18 cellular contexts compared by ENCODE assay signal in genomic region chr22:17342361-17342760, GRCh38. TPM values are rescaled to one million over a fixed set of nuclear protein-coding genes. Genes with fewer than 3 reads are reported as not detected.
A peak's percentile ranks its signal among the peaks of the same experiment; 100 is the strongest.
DNase-seq lines count a peak whose midpoint lies in the region; ATAC-seq, FAIRE-seq and TF ChIP-seq lines count a peak whose summit lies in the region.
"Had no signal": no experiment of that assay in that cellular context is flagged by ENCODE, and none has a peak within 500 bp of the region (broad histone marks: within the 10 kb centered on the region; RNA-seq: fewer than 3 reads in every experiment).

No MANE protein-coding gene starts in this region.

- H3K4me1 Mint-ChIP-seq in GM23338 (peaks cover 4% of the 10 kb centered on the region), neural crest cell (peaks cover 4% of the 10 kb centered on the region)

- H3K27me3 Mint-ChIP-seq in GM23338 (ENCODE audit: insufficient read depth, low read depth, poor library complexity) (no peaks in the 10 kb centered on the region), neural crest cell (ENCODE audit: low read depth) (peaks cover 4% of the 10 kb centered on the region)

- H3K9me3 Mint-ChIP-seq in GM23338 (no peaks in the 10 kb centered on the region), neural crest cell (no peaks in the 10 kb centered on the region)
- H3K9me3 Mint-ChIP-seq: CD8-positive, alpha-beta T cell had no signal

- H3K36me3 ChIP-seq in GM23338 (ENCODE audit: insufficient read depth) (no peaks in the 10 kb centered on the region), K562 (ENCODE audit: control insufficient read depth, insufficient read depth, low read length) (no peaks in the 10 kb centered on the region), body of pancreas (replicated peaks in 1 of 2; ENCODE audit: insufficient read depth in 1 of 2, low read depth in 2 of 2) (no peaks in the 10 kb centered on the region), upper lobe of left lung (no peaks in the 10 kb centered on the region)

- H3K36me3 Mint-ChIP-seq in GM23338 (ENCODE audit: low read depth) (no peaks in the 10 kb centered on the region), neural crest cell (ENCODE audit: low read depth) (no peaks in the 10 kb centered on the region)
- H3K36me3 Mint-ChIP-seq: CD14-positive monocyte; CD8-positive, alpha-beta T cell had no signal

- H3K27ac Mint-ChIP-seq in GM23338: no peak overlapping the region
- peak overlapping the region; percentile 63 for H3K27ac Mint-ChIP-seq in neural crest cell (ENCODE audit: unreplicated experiment)
- H3K27ac Mint-ChIP-seq: CD8-positive, alpha-beta T cell had no signal

- H3K4me3 Mint-ChIP-seq in GM23338 (no peak overlapping the region; the same call in 2 of the 3 replicates), neural crest cell (no peak overlapping the region)
- H3K4me3 Mint-ChIP-seq: CD14-positive monocyte; CD8-positive, alpha-beta T cell had no signal

- in situ Hi-C loops in K562 (cut with MboI): no loop called here

- DNase-seq in GM23338 (ENCODE audit: low spot score) (no peak), K562 (ENCODE audit: extremely low read depth in 1 of 4, low spot score in 3 of 4) (no peak), neural crest cell (ENCODE audit: low read depth, low spot score) (no peak), SKM-1 treated with dmso at 0.1 percent for 144 hours (lab: John Stamatoyannopoulos, UW; ENCODE audit: unreplicated experiment) (no peak), body of pancreas (no peak), upper lobe of left lung (no peak)
- DNase-seq: CD8-positive, alpha-beta T cell; COR-L47; DND-41; GF-D8; H7 had no signal

- WGBS in K562 (ENCODE audit: insufficient coverage, low coverage, missing lambda C conversion rate): under 1% methylated on average over 5 of the region's 5 CpGs
- 64 to 68% methylated on average over 5 of the region's 5 CpGs for WGBS in body of pancreas, 2 donors
- WGBS in upper lobe of left lung, 2 donors: 56 to 69% methylated on average over 5 of the region's 5 CpGs

- H3K79me2 ChIP-seq in GM23338 (replicated peaks; ENCODE audit: insufficient read depth): no peaks in the 10 kb centered on the region
- H3K79me2 ChIP-seq in K562 (ENCODE audit: control insufficient read depth, insufficient read depth, low read length): no peaks in the 10 kb centered on the region

- POLR2A ChIA-PET in K562 (lab: Yijun Ruan, JAX): interaction anchor here (0.8 kb wide), 1 partner anchor 44 kb away, joined by 3 read pairs; no protein-coding TSS in a partner anchor

- TF ChIP-seq POLR2A in K562 (conservative IDR thresholded peaks at IDR 0.05) (no peak), body of pancreas (IDR thresholded peaks at IDR 0.05) (no peak), upper lobe of left lung (IDR thresholded peaks at IDR 0.05) (no peak)

- H3K27me3 ChIP-seq in GM23338 (ENCODE audit: insufficient read depth) (no peaks in the 10 kb centered on the region), K562 (ENCODE audit: control insufficient read depth in 2 of 2, insufficient read depth in 2 of 2, low read length in 2 of 2) (peaks cover 8 to 11% of the 10 kb centered on the region in 2 experiments; a peak in 4 of 5 replicates), body of pancreas (no peaks in the 10 kb centered on the region), upper lobe of left lung (no peaks in the 10 kb centered on the region)

- no peak for FAIRE-seq in K562 (lab: Jason Lieb, UNC)
- FAIRE-seq: A549, GM18507, HepG2, HTR-8/SVneo had no signal

- TF ChIP-seq RAD21 in K562 (CRISPR knock-in tag; conservative IDR thresholded peaks at IDR 0.05 in 1 of 2, IDR thresholded peaks at IDR 0.05 in 1 of 2): no peak

- intact Hi-C loops in K562 (cut with micrococcal nuclease): no loop called here
- intact Hi-C loops in body of pancreas (cut with DNase I): no loop called here

- CTCF ChIA-PET in K562 (lab: Yijun Ruan, JAX; ENCODE audit: low intra/inter-chr PET ratio): no interaction called here

- H3K4me2 ChIP-seq in GM23338 (no peak overlapping the region), K562 (ENCODE audit: insufficient read depth, low read length) (no peak overlapping the region)
- H3K4me2 ChIP-seq: A549 had no signal

- H3K9me1 ChIP-seq in K562 (ENCODE audit: control insufficient read depth, insufficient read depth, low read length): no peaks in the 10 kb centered on the region

- H2AFZ ChIP-seq in GM23338: peak overlapping the region; percentile 88; the same call in 1 of the 2 replicates
- no peak overlapping the region for H2AFZ ChIP-seq in K562 (ENCODE audit: low read depth, low read length)

- H3K4me1 ChIP-seq in GM23338 (ENCODE audit: insufficient read depth) (no peaks in the 10 kb centered on the region), K562 (replicated peaks in 1 of 2; ENCODE audit: control insufficient read depth in 2 of 2, insufficient read depth in 2 of 2, low read length in 2 of 2) (no peaks in the 10 kb centered on the region), body of pancreas (no peaks in the 10 kb centered on the region), upper lobe of left lung (peaks cover 0 to 3% (median under 1%) of the 10 kb centered on the region in 4 donors)
- H3K4me1 ChIP-seq: A549 had no signal

- no peaks in the 10 kb centered on the region for H3K9me2 ChIP-seq in GM23338 (ENCODE audit: insufficient read depth)

- H3K9ac ChIP-seq in K562 (ENCODE audit: insufficient read depth in 1 of 2, low read depth in 2 of 2, low read length in 2 of 2): no peak overlapping the region

- TF ChIP-seq EP300 in K562 (IDR thresholded peaks at IDR 0.05; ENCODE audit: low read length): no peak
- no peak for TF ChIP-seq EP300 in upper lobe of left lung (IDR thresholded peaks at IDR 0.05)

- no peaks in the 10 kb centered on the region for H4K20me1 ChIP-seq in GM23338 (replicated peaks; ENCODE audit: insufficient read depth)
- no peaks in the 10 kb centered on the region; the same call in 1 of the 2 replicates for H4K20me1 ChIP-seq in K562 (replicated peaks; ENCODE audit: control insufficient read depth, insufficient read depth, low read length)

- no peaks in the 10 kb centered on the region for H3K9me3 ChIP-seq in K562 (replicated peaks; ENCODE audit: control insufficient read depth, insufficient read depth, low read depth, low read length)
- no peaks in the 10 kb centered on the region for H3K9me3 ChIP-seq in body of pancreas
- no peaks in the 10 kb centered on the region for H3K9me3 ChIP-seq in upper lobe of left lung
- H3K9me3 ChIP-seq: A549 had no signal

- peaks cover 11% of the 10 kb centered on the region for H3F3A ChIP-seq in GM23338 (replicated peaks; ENCODE audit: low read depth)

- H3K27ac ChIP-seq in GM23338 (ENCODE audit: low read depth) (no peak overlapping the region), K562 (ENCODE audit: extremely low read depth, low read depth, low read length) (no peak overlapping the region), body of pancreas (no peak overlapping the region), upper lobe of left lung (no peak overlapping the region)
- H3K27ac ChIP-seq: A549 had no signal

- ATAC-seq in GM23338: no peak
- peak; percentile 22; the same call in 1 of the 3 replicates for ATAC-seq in K562
- no peak for ATAC-seq in body of pancreas
- no peak for ATAC-seq in upper lobe of left lung (ENCODE audit: low FRiP score in 2 of 2)
- ATAC-seq: A549; CD8-positive, alpha-beta T cell; HepG2 had no signal

- no TSS peak for BruUV-seq in K562 (replicated peaks; lab: Mats Ljungman, UMichigan)

- H3K4me3 ChIP-seq in GM23338 (no peak overlapping the region), K562 (no peak overlapping the region), body of pancreas (no peak overlapping the region), upper lobe of left lung (no peak overlapping the region)
- H3K4me3 ChIP-seq: A549 had no signal

- TF ChIP-seq CTCF in GM23338 (conservative IDR thresholded peaks at IDR 0.05; ENCODE audit: low read depth in 2 of 2) (no peak), K562 (IDR thresholded peaks at IDR 0.05 in 2 of 3, conservative IDR thresholded peaks at IDR 0.05 in 1 of 3; ENCODE audit: insufficient read depth in 2 of 3, low read depth in 1 of 3, low read length in 3 of 3) (no peak), neural crest cell (conservative IDR thresholded peaks at IDR 0.05) (no peak), body of pancreas (IDR thresholded peaks at IDR 0.05) (no peak), upper lobe of left lung (IDR thresholded peaks at IDR 0.05) (no peak)

TF ChIP-seq in GM23338, 12 proteins besides CTCF, POLR2A, EP300 and RAD21 (continues in another document):
- no peak for TF ChIP-seq EZH2phosphoT487 (IDR thresholded peaks at IDR 0.05; ENCODE audit: unreplicated experiment)
- no peak for TF ChIP-seq STAT1 (IDR thresholded peaks at IDR 0.05; ENCODE audit: unreplicated experiment)
- TF ChIP-seq CREB1 (CRISPR knock-in tag; IDR thresholded peaks at IDR 0.05; ENCODE audit: low read depth): no peak

TF ChIP-seq in K562, 482 proteins besides CTCF, POLR2A, EP300 and RAD21:
- TF ChIP-seq CREB1 (IDR thresholded peaks at IDR 0.05) (no peak), CREB1 (CRISPR knock-in tag; IDR thresholded peaks at IDR 0.05) (no peak), ETV1 (tag; conservative IDR thresholded peaks at IDR 0.05; ENCODE audit: low read depth) (0 out of 2 replicates have a peak, but pooled peaks have one; percentile 0)

RNA-seq across cellular contexts. Expression of gene CECR2, which starts 26.9 kb away (rescaled TPM):
- 106 and 110 TPM in 2 replicates for total RNA-seq in GM23338 (2014; rRNA removed; shearing (Covaris generic))
- 18.4 and 24.2 TPM in 2 replicates for polyA plus RNA-seq in GM23338 (2016; fragmentation: Nextera tagmentation; extraction: Ambion mirVana)
- 0.53 and 0.76 TPM in 2 replicates for total RNA-seq in K562 (2011; cell fraction: chromatin; rRNA removed; ENCODE audit: low replicate concordance)
- total RNA-seq in K562 (2011; cell fraction: nucleolus; rRNA removed): 0.26 and 0.67 TPM in 2 replicates
- 0.51 and 0.69 TPM in 2 replicates for total RNA-seq in K562 (2011; cell fraction: nucleoplasm; rRNA removed)
- 0.27 and 0.37 TPM in 2 replicates for total RNA-seq in K562 (2014; rRNA removed)
- total RNA-seq in K562 (2014; rRNA removed; fragmentation: Illumina TruSeq; extraction: Trizol): 0.25 and 0.26 TPM in 2 replicates
- 0.22 and 0.23 TPM in 2 replicates for total RNA-seq in K562 (2015; rRNA removed; fragmentation: Illumina TruSeq; extraction: Trizol)
- 0.76 and 1.00 TPM in 2 replicates for total RNA-seq in K562 (2021)
- 0.04 and 0.36 TPM in 2 replicates for polyA plus RNA-seq in K562 (2011; rRNA removed)
- 0.03 and 0.21 TPM in 2 replicates for polyA plus RNA-seq in K562 (2011; cell fraction: cytosol; rRNA removed)
- polyA plus RNA-seq in K562 (2011; cell fraction: nucleus; rRNA removed): 0.04 and 0.50 TPM in 2 replicates
- 0.26 and 0.35 TPM in 2 replicates for polyA plus RNA-seq in K562 (2012)
- polyA plus RNA-seq in K562 (2014; fragmentation: Illumina TruSeq; extraction: Trizol): 0.27 and 0.28 TPM in 2 replicates
- under 1 TPM; 0.01 to 0.13 TPM for polyA plus RNA-seq in K562 (2014; fragmentation: Nextera tagmentation; extraction: Ambion mirVana)
- 0.28 and 0.36 TPM in 2 replicates for polyA plus RNA-seq in K562 (2014; rRNA removed)
- 0.06 and 0.35 TPM in 2 replicates for polyA minus RNA-seq in K562 (2011; rRNA and poly(A)+ RNA removed)
- polyA minus RNA-seq in K562 (2011; cell fraction: cytosol; rRNA and poly(A)+ RNA removed): 0.57 TPM in 1 of 2 replicates, not detected in the other
- polyA minus RNA-seq in K562 (2011; cell fraction: nucleus; rRNA and poly(A)+ RNA removed): 0.11 and 0.40 TPM in 2 replicates
- total RNA-seq in neural crest cell: 32.8 and 34.6 TPM in 2 replicates
- total RNA-seq in body of pancreas: 1 to 10 TPM; 2.6 to 3.4 TPM
- 10 to 100 TPM in 3 of 6 donors, 1 to 10 TPM in 3; 5.8 to 35.6 (median 11.6) TPM for total RNA-seq in upper lobe of left lung
- total RNA-seq: HepG2 had no signal
- polyA plus RNA-seq: AG04450, BJ, HepG2 had no signal
